ENCODE assay signal across 18 cellular contexts in genomic region chr14:67447033-67447381, GRCh38. TPM values are rescaled to one million over a fixed set of nuclear protein-coding genes. Genes with fewer than 3 reads are reported as not detected.
DNase-seq lines count a peak whose midpoint lies in the region; ATAC-seq, FAIRE-seq and TF ChIP-seq lines count a peak whose summit lies in the region.
"Had no signal": no experiment of that assay in that cellular context is flagged by ENCODE, and none has a peak within 500 bp of the region (broad histone marks: within the 10 kb centered on the region; RNA-seq: fewer than 3 reads in every experiment).

No MANE protein-coding gene starts in this region.

- no peak for TF ChIP-seq CTCF in heart right ventricle (IDR thresholded peaks at IDR 0.05)
- TF ChIP-seq CTCF in pancreas (IDR thresholded peaks at IDR 0.05), result no peak

- H3K4me3 ChIP-seq in HUES48 (ENCODE audit: low read depth, low read length) (no peak overlapping the region), heart right ventricle (no peak overlapping the region), pancreas (no peak overlapping the region)

- no peaks in the 10 kb centered on the region for H3K27me3 ChIP-seq in HUES48 (ENCODE audit: control insufficient read depth, insufficient read depth, low read length)
- no peaks in the 10 kb centered on the region for H3K27me3 ChIP-seq in heart right ventricle
- H3K27me3 ChIP-seq in pancreas, result no peaks in the 10 kb centered on the region
- H3K27me3 ChIP-seq: BE2C had no signal

- no peak overlapping the region for H3K9ac ChIP-seq in HUES48 (ENCODE audit: low read depth, low read length)

- H3K27ac ChIP-seq in HUES48 (ENCODE audit: low read depth, low read length) (peak overlapping the region; percentile 25), heart right ventricle (peak overlapping the region in 9 of 10 donors; percentile 12 to 75 (median 63)), pancreas (peak overlapping the region in 2 of 4 donors; percentile 16 to 51)

- peak in 7 of 8 donors; percentile 20 to 41 (median 32) for ATAC-seq in heart right ventricle
- peak; percentile 25 to 40 (median 37) for ATAC-seq in pancreas
- ATAC-seq in HG03159 (IDR thresholded peaks at IDR 0.05; ENCODE audit: unreplicated experiment), result no peak
- ATAC-seq: CD8-positive, alpha-beta T cell; Panc1; SK-N-SH treated with all-trans-retinoic acid at 6 μM for 48 hours had no signal

- peak; percentile 25 for DNase-seq in NCI-H82 treated with DMSO at 0.1 percent for 48 hours (lab: John Stamatoyannopoulos, UW; ENCODE audit: unreplicated experiment)
- DNase-seq in heart right ventricle, result no peak
- DNase-seq in pancreas, result peak in 1 of 6 donors; percentile 9
- no peak for DNase-seq in SW 1271 (lab: John Stamatoyannopoulos, UW)
- DNase-seq in HPDE6-E6E7 (ENCODE audit: extremely low spot score), result no peak
- DNase-seq: BE2C; CD8-positive, alpha-beta T cell; H7; MV-4-11; NCI-H1417 treated with DMSO at 0.1 percent for 48 hours; NCI-H2081 treated with DMSO at 0.1 percent for 48 hours; NCI-H2227 treated with DMSO at 0.1 percent for 48 hours; NCI-H69; SHP77 had no signal

- H3K9me3 ChIP-seq in HUES48 (ENCODE audit: control insufficient read depth, insufficient read depth, low read length) (0 out of 2 replicates have a peak, but pooled peaks cover 10% of the 10 kb centered on the region), heart right ventricle (peaks cover 0 to 4% (median 0%) of the 10 kb centered on the region in 11 donors), pancreas (no peaks in the 10 kb centered on the region)
- H3K9me3 ChIP-seq: BE2C had no signal

- no peak for FAIRE-seq in pancreas (lab: Jason Lieb, UNC)

- WGBS in heart right ventricle, 2 donors, result 23 to 51% methylated on average over 1 of the region's 1 CpG
- WGBS in pancreas, 2 donors, result 24 to 31% methylated on average over 1 of the region's 1 CpG

- intact Hi-C loops in heart right ventricle (cut with DNase I) (no loop called here), pancreas (cut with DNase I) (no loop called here)

- H3K4me1 ChIP-seq in HUES48 (ENCODE audit: control insufficient read depth, insufficient read depth, low read length) (peaks cover 14% of the 10 kb centered on the region), heart right ventricle (peaks cover 0 to 21% (median 0%) of the 10 kb centered on the region in 9 donors), pancreas (peaks cover 8 to 15% (median 13%) of the 10 kb centered on the region in 3 donors)

- H3K36me3 ChIP-seq in HUES48 (ENCODE audit: control insufficient read depth, insufficient read depth, low read length) (no peaks in the 10 kb centered on the region), heart right ventricle (no peaks in the 10 kb centered on the region), pancreas (no peaks in the 10 kb centered on the region)
- H3K36me3 ChIP-seq: BE2C had no signal

RNA-seq across cellular contexts. Expression of gene PLEK2, which starts 35.0 kb away (rescaled TPM):
- total RNA-seq in heart right ventricle (1 to 10 TPM in 1 of 10 donors, under 1 TPM in 4, not detected in 5; 0.36 to 1.1 (median 0.74) TPM), pancreas (1 to 10 TPM; 4.0 to 9.9 (median 6.6) TPM)
- polyA plus RNA-seq in heart right ventricle (under 1 TPM; 0.51 to 0.61 TPM), pancreas (1 to 10 TPM; 6.0 to 8.6 TPM)
- total RNA-seq: CD8-positive, alpha-beta T cell; H7 had no signal

RNA-seq across cellular contexts. Expression of gene TMEM229B, which starts 41.5 kb away (rescaled TPM):
- 1 to 10 TPM in 9 of 10 donors, under 1 TPM in 1; 1.00 to 5.9 (median 1.7) TPM for total RNA-seq in heart right ventricle
- polyA plus RNA-seq in heart right ventricle, result under 1 TPM; 0.51 to 0.68 TPM
- total RNA-seq in pancreas, result 1 to 10 TPM; 2.2 to 7.5 (median 5.1) TPM
- 1 to 10 TPM; 1.9 to 2.9 TPM for polyA plus RNA-seq in pancreas
